ENCODE assay signal across 21 cellular contexts in genomic region chr5:153598099-153598498, GRCh38.
DNase-seq lines count a peak whose midpoint lies in the region; ATAC-seq and TF ChIP-seq lines count a peak whose summit lies in the region.
"Had no signal": no experiment of that assay in that cellular context is flagged by ENCODE, and none has a peak within 500 bp of the region (broad histone marks: within the 10 kb centered on the region; RNA-seq: fewer than 3 reads in every experiment).

No MANE protein-coding gene starts in this region.

- no peak overlapping the region for H3K4me3 ChIP-seq in Jurkat, Clone E6-1 (ENCODE audit: low read length)
- H3K4me3 ChIP-seq in mucosa of descending colon (no peak overlapping the region), ovary (no peak overlapping the region)
- H3K4me3 ChIP-seq: GM23248, prostate gland, thoracic aorta had no signal

- peak; percentile 60 for DNase-seq in Jurkat, Clone E6-1 (ENCODE audit: low read depth, low spot score)
- DNase-seq in mucosa of descending colon (no peak), NCI-H446 (lab: John Stamatoyannopoulos, UW) (no peak), H4 (ENCODE audit: low spot score) (no peak), ovary (no peak)
- DNase-seq: activated CD4-positive, alpha-beta T cell treated with anti-CD3 and anti-CD28 coated beads, Interleukin-2, amount 10 ng/mL, durations not matched to agents 24 days and 14 days; activated CD8-positive, alpha-beta memory T cell treated with anti-CD3 and anti-CD28 coated beads, Interleukin-2, amount 50 U/mL, for 48 hours; activated naive CD4-positive, alpha-beta T cell; GM23248; hypothalamus; Karpas-422; mesenchymal stem cell; natural killer cell; NCI-H1436; NCI-H2171 treated with DMSO at 0.1 percent for 48 hours; NCI-H82 had no signal

- no peak for TF ChIP-seq CTCF in mucosa of descending colon (IDR thresholded peaks at IDR 0.05)
- no peak for TF ChIP-seq CTCF in ovary (IDR thresholded peaks at IDR 0.05)

- H3K27ac ChIP-seq in ovary: no peak overlapping the region
- H3K27ac ChIP-seq: GM23248, prostate gland, thoracic aorta had no signal

- TF ChIP-seq POLR2A in ovary (IDR thresholded peaks at IDR 0.05): no peak

- intact Hi-C loops in mucosa of descending colon (cut with DNase I, micrococcal nuclease) (no loop called here), ovary (cut with DNase I) (no loop called here)

- no peaks in the 10 kb centered on the region for H3K27me3 ChIP-seq in ovary

- ATAC-seq in GM18867 (IDR thresholded peaks at IDR 0.05; ENCODE audit: unreplicated experiment) (peak; percentile 63), GM21526 (IDR thresholded peaks at IDR 0.05; ENCODE audit: low FRiP score, unreplicated experiment) (peak; percentile 87), HG03025 (IDR thresholded peaks at IDR 0.05; ENCODE audit: low FRiP score, unreplicated experiment) (peak; percentile 66), mucosa of descending colon (no peak)
- ATAC-seq: natural killer cell had no signal

- H3K36me3 ChIP-seq in mucosa of descending colon (ENCODE audit: low read depth) (no peaks in the 10 kb centered on the region), ovary (no peaks in the 10 kb centered on the region)
- H3K36me3 ChIP-seq: prostate gland, thoracic aorta had no signal

- no peaks in the 10 kb centered on the region for H3K4me1 ChIP-seq in mucosa of descending colon (ENCODE audit: low read depth)
- no peaks in the 10 kb centered on the region for H3K4me1 ChIP-seq in ovary (ENCODE audit: insufficient read depth)
- H3K4me1 ChIP-seq: prostate gland had no signal

- H3K9me3 ChIP-seq in mucosa of descending colon (no peaks in the 10 kb centered on the region), ovary (no peaks in the 10 kb centered on the region)
- H3K9me3 ChIP-seq: prostate gland, thoracic aorta had no signal

- no peak for TF ChIP-seq EP300 in ovary (IDR thresholded peaks at IDR 0.05)
